8 cellular contexts compared by ENCODE assay signal in genomic region chr9:131008909-131009618, GRCh38. TPM values are rescaled to one million over a fixed set of nuclear protein-coding genes. Genes with fewer than 3 reads are reported as not detected.
A peak's percentile ranks its signal among the peaks of the same experiment; 100 is the strongest.
DNase-seq lines count a peak whose midpoint lies in the region; ATAC-seq and TF ChIP-seq lines count a peak whose summit lies in the region.

Gene LAMC3, plus strand, starts transcription at chr9:131009174. Its CDS starts 41 bp downstream, at chr9:131009215.

- DNase-seq in activated CD4-positive, CD25-positive, alpha-beta regulatory T cell (lab: John Stamatoyannopoulos, UW), result no peak
- DNase-seq in activated B cell treated with CpG ODN at 0.5 μM for 24 hours, result no peak
- no peak for DNase-seq in thoracic aorta (ENCODE audit: low spot score)
- no peak for DNase-seq in foreskin melanocyte

- no peaks in the 10 kb centered on the region for H3K36me3 ChIP-seq in iPS-20b (ENCODE audit: insufficient read depth, low read depth, low read length)
- no peaks in the 10 kb centered on the region for H3K36me3 ChIP-seq in thoracic aorta

- POLR2A ChIA-PET in activated B cell treated with CpG ODN at 0.5 μM for 24 hours (lab: Charles Lee), result no interaction called here

- intact Hi-C loops in activated B cell treated with CpG ODN at 0.5 μM for 24 hours (cut with micrococcal nuclease), result loop anchor here (2.0 kb wide), 1 partner anchor 38 kb away; no protein-coding TSS in a partner anchor

- H3K9me3 ChIP-seq in iPS-20b (ENCODE audit: insufficient read depth, low read depth, low read length), result no peaks in the 10 kb centered on the region
- no peaks in the 10 kb centered on the region for H3K9me3 ChIP-seq in thoracic aorta

- peaks cover 14% of the 10 kb centered on the region for H3K4me1 ChIP-seq in iPS-20b (ENCODE audit: insufficient read depth, low read length)
- H3K4me1 ChIP-seq in thoracic aorta (ENCODE audit: control insufficient read depth in 1 of 2, low read depth in 2 of 2), result peaks cover 0 to 9% of the 10 kb centered on the region in 2 donors

- peaks cover 24% of the 10 kb centered on the region for H3K27me3 ChIP-seq in iPS-20b (ENCODE audit: insufficient read depth, low read length)
- no peaks in the 10 kb centered on the region for H3K27me3 ChIP-seq in thoracic aorta (replicated peaks; ENCODE audit: insufficient read depth)

- H3K4me3 ChIP-seq in iPS-20b (ENCODE audit: low read length), result peak within 1 kb of the TSS; percentile 62; the same call in 1 of the 2 replicates
- peak within 1 kb of the TSS; percentile 63 for H3K4me3 ChIP-seq in thoracic aorta

- no peaks in the 10 kb centered on the region for H3K9me3 Mint-ChIP-seq in activated B cell treated with CpG ODN at 0.5 μM for 24 hours

- CTCF ChIA-PET in activated B cell treated with CpG ODN at 0.5 μM for 24 hours (lab: Charles Lee), result interaction anchor here (2.4 kb wide), 1 partner anchor 37 kb away, joined by 9 read pairs; no protein-coding TSS in a partner anchor

- H3K4me1 Mint-ChIP-seq in activated B cell treated with CpG ODN at 0.5 μM for 24 hours, result peaks cover 5% of the 10 kb centered on the region

- H3K4me3 Mint-ChIP-seq in activated B cell treated with CpG ODN at 0.5 μM for 24 hours, result peak within 1 kb of the TSS; percentile 52

- H3K36me3 Mint-ChIP-seq in activated B cell treated with CpG ODN at 0.5 μM for 24 hours (ENCODE audit: low read depth), result no peaks in the 10 kb centered on the region

- peaks cover 34% of the 10 kb centered on the region for H3K27me3 Mint-ChIP-seq in activated B cell treated with CpG ODN at 0.5 μM for 24 hours

- H3K27ac Mint-ChIP-seq in activated B cell treated with CpG ODN at 0.5 μM for 24 hours, result no peak within 1 kb of the TSS

- H3K27ac ChIP-seq in iPS-20b (ENCODE audit: low read length), result no peak within 1 kb of the TSS
- H3K27ac ChIP-seq in thoracic aorta, result no peak within 1 kb of the TSS

- ATAC-seq in activated CD4-positive, CD25-positive, alpha-beta regulatory T cell treated with anti-CD3 and anti-CD28 coated beads, Interleukin-2, amount 50 U/mL, for 24 hours, result peak; percentile 17 to 35
- peak; percentile 45 for ATAC-seq in activated B cell treated with CpG ODN at 0.5 μM for 24 hours (ENCODE audit: low read depth)
- ATAC-seq in thoracic aorta (ENCODE audit: insufficient number of reproducible peaks, low FRiP score, low read depth), result no peak
- no peak for ATAC-seq in HG03432 (IDR thresholded peaks at IDR 0.05; ENCODE audit: unreplicated experiment)
- no peak for ATAC-seq in HG03521 (IDR thresholded peaks at IDR 0.05; ENCODE audit: unreplicated experiment)

- peak within 1 kb of the TSS; percentile 46; the same call in 1 of the 2 replicates for H3K9ac ChIP-seq in iPS-20b (ENCODE audit: low read depth, low read length)

- TF ChIP-seq CTCF in activated B cell treated with CpG ODN at 0.5 μM for 24 hours (IDR thresholded peaks at IDR 0.05) (no peak), thoracic aorta (IDR thresholded peaks at IDR 0.05) (peak; percentile 62)

RNA-seq across cellular contexts. Expression of gene LAMC3, which starts in this region (rescaled TPM):
- total RNA-seq in activated B cell treated with CpG ODN at 0.5 μM for 24 hours (not detected in 2 replicates), thoracic aorta (1 to 10 TPM in 1 of 2 donors, under 1 TPM in 1; 0.54 to 2.8 TPM)

Comparison
In these comparisons a context has a peak if more than half of its experiments do, and no peak if none do; other contexts are left out.
1. Peak in ATAC-seq in activated B cell treated with CpG ODN at 0.5 μM for 24 hours; RNA of the gene not detected or under 1 TPM.
2. ATAC-seq: peak in activated CD4-positive, CD25-positive, alpha-beta regulatory T cell treated with anti-CD3 and anti-CD28 coated beads, Interleukin-2, amount 50 U/mL, for 24 hours (2 of 2); none in thoracic aorta (single experiment), HG03432 (single experiment) and HG03521 (single experiment).